Comparison of ENCODE assay signal across 9 cellular contexts in genomic region chr17:82052638-82053059, GRCh38. TPM values are rescaled to one million over a fixed set of nuclear protein-coding genes. Genes with fewer than 3 reads are reported as not detected.
A peak's percentile ranks its signal among the peaks of the same experiment; 100 is the strongest.
DNase-seq lines count a peak whose midpoint lies in the region; ATAC-seq and TF ChIP-seq lines count a peak whose summit lies in the region.
"Had no signal": no experiment of that assay in that cellular context is flagged by ENCODE, and none has a peak within 500 bp of the region (broad histone marks: within the 10 kb centered on the region; RNA-seq: fewer than 3 reads in every experiment).

No MANE protein-coding gene starts in this region.

- peaks cover 6% of the 10 kb centered on the region for H3K27me3 Mint-ChIP-seq in brain
- no peaks in the 10 kb centered on the region for H3K27me3 Mint-ChIP-seq in memory B cell

- H3K36me3 ChIP-seq in urinary bladder (ENCODE audit: insufficient read depth), result peaks cover 5% of the 10 kb centered on the region

- H3K36me3 Mint-ChIP-seq in brain, result peaks cover 8% of the 10 kb centered on the region
- peaks cover 6% of the 10 kb centered on the region for H3K36me3 Mint-ChIP-seq in memory B cell

- H3K4me3 Mint-ChIP-seq in brain, result peak overlapping the region; percentile 81 to 91 (median 83)
- peak overlapping the region; percentile 66 for H3K4me3 Mint-ChIP-seq in memory B cell

- peak overlapping the region in 3 of 5 experiments; percentile 60 to 78 (median 71) for H3K27ac Mint-ChIP-seq in brain
- no peak overlapping the region for H3K27ac Mint-ChIP-seq in memory B cell

- WGBS in urinary bladder, result 28% methylated on average over 19 of the region's 19 CpGs

- H3K9me3 Mint-ChIP-seq in brain, result no peaks in the 10 kb centered on the region
- H3K9me3 Mint-ChIP-seq in memory B cell, result no peaks in the 10 kb centered on the region

- peaks cover 2% of the 10 kb centered on the region for H3K4me1 ChIP-seq in urinary bladder (ENCODE audit: insufficient read depth)

- H3K4me3 ChIP-seq in urinary bladder (ENCODE audit: low read depth, low read length), result peak overlapping the region; percentile 96

- no peak overlapping the region for H3K27ac ChIP-seq in urinary bladder (ENCODE audit: low read depth)

- ATAC-seq in left cardiac atrium (no peak), left ventricle myocardium superior (no peak), memory B cell (ENCODE audit: low read depth) (no peak), HG02981 (IDR thresholded peaks at IDR 0.05; ENCODE audit: unreplicated experiment) (no peak)

- intact Hi-C loops in left cardiac atrium (cut with DNase I), result no loop called here
- intact Hi-C loops in left ventricle myocardium superior (cut with micrococcal nuclease), result no loop called here

- DNase-seq in left cardiac atrium (peak; percentile 16), left ventricle myocardium superior (no peak), memory B cell (ENCODE audit: low spot score in 2 of 2) (no peak), NCI-H1436 treated with DMSO at 0.1 percent for 48 hours (lab: John Stamatoyannopoulos, UW) (no peak), NCI-H146 treated with DMSO at 0.1 percent for 48 hours (lab: John Stamatoyannopoulos, UW; ENCODE audit: unreplicated experiment) (no peak)
- DNase-seq: NCI-H2107 had no signal

- TF ChIP-seq CTCF in brain (conservative IDR thresholded peaks at IDR 0.05), result no peak

- H3K4me1 Mint-ChIP-seq in brain, result peaks cover 20% of the 10 kb centered on the region
- peaks cover 8% of the 10 kb centered on the region for H3K4me1 Mint-ChIP-seq in memory B cell

RNA-seq across cellular contexts. Expression of gene GPS1, which starts 1.0 kb away (rescaled TPM):
- total RNA-seq in left cardiac atrium (10 to 100 TPM; 72.2 to 79.3 TPM), left ventricle myocardium superior (90.6 TPM), urinary bladder (37.3 TPM)
- polyA plus RNA-seq in brain (ENCODE audit: insufficient read depth, low read depth, low replicate concordance) (231 TPM), urinary bladder (95.4 TPM)

RNA-seq across cellular contexts. Expression of gene RFNG, which starts 1.0 kb away (rescaled TPM):
- total RNA-seq in left cardiac atrium (10 to 100 TPM; 16.4 to 22.4 TPM), left ventricle myocardium superior (21.8 TPM), urinary bladder (16.5 TPM)
- polyA plus RNA-seq in brain (ENCODE audit: insufficient read depth, low read depth, low replicate concordance) (45.0 TPM), urinary bladder (47.0 TPM)

RNA-seq across cellular contexts. Expression of gene DUS1L, which starts 13.0 kb away (rescaled TPM):
- total RNA-seq in left cardiac atrium (10 to 100 TPM; 59.2 to 65.4 TPM), left ventricle myocardium superior (67.7 TPM), urinary bladder (24.5 TPM)
- polyA plus RNA-seq in brain (ENCODE audit: insufficient read depth, low read depth, low replicate concordance) (110 TPM), urinary bladder (67.5 TPM)

RNA-seq across cellular contexts. Expression of gene DCXR, which starts 15.2 kb away (rescaled TPM):
- 100 to 1,000 TPM; 132 to 161 TPM for total RNA-seq in left cardiac atrium
- total RNA-seq in left ventricle myocardium superior, result 177 TPM
- polyA plus RNA-seq in brain (ENCODE audit: insufficient read depth, low read depth, low replicate concordance), result 170 TPM
- total RNA-seq in urinary bladder, result 17.2 TPM
- polyA plus RNA-seq in urinary bladder, result 129 TPM

RNA-seq across cellular contexts. Expression of gene RAC3, which starts 21.2 kb away (rescaled TPM):
- 1 to 10 TPM; 3.8 to 4.2 TPM for total RNA-seq in left cardiac atrium
- 1.8 TPM for total RNA-seq in left ventricle myocardium superior
- polyA plus RNA-seq in brain (ENCODE audit: insufficient read depth, low read depth, low replicate concordance), result 65.2 TPM
- 10.4 TPM for total RNA-seq in urinary bladder
- 5.9 TPM for polyA plus RNA-seq in urinary bladder
